Comparison of ENCODE assay signal across 20 cellular contexts in the genomic region with DNA sequence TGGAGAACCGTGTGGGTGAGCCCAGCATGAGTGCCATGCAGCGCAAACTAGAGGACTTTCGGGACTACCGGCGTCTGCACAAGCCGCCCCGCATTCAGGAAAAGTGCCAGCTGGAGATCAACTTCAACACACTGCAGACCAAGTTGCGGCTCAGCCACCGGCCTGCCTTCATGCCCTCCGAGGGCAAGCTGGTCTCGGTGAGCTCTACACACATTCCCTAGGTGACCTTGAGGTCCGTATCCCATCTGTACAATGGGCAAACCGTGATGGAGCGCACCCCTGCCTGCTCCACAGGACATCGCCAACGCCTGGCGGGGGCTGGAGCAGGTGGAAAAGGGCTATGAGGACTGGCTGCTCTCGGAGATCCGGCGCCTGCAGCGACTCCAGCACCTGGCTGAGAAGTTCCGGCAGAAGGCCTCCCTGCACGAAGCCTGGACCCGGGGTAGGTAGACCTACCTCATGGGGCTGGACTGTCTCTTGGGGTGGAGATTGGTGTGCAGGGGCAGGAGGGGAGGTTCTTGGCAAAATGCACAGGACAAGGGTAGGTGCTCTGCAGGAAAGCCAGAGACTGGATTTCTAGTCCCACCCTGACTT. TPM values are rescaled to one million over a fixed set of nuclear protein-coding genes. Genes with fewer than 3 reads are reported as not detected.
"Had no signal": no experiment of that assay in that cellular context is flagged by ENCODE, and none has a peak within 500 bp of the region (broad histone marks: within the 10 kb centered on the region; RNA-seq: fewer than 3 reads in every experiment).

No MANE protein-coding gene starts in this region.

- H3K4me3 Mint-ChIP-seq: activated CD4-positive, alpha-beta memory T cell treated with anti-CD3 and anti-CD28 coated beads for 36 hours; activated CD4-positive, alpha-beta T cell treated with anti-CD3 and anti-CD28 coated beads, Interleukin-2, amount 10 ng/mL, durations not matched to agents 7 days and 5 days; activated naive CD8-positive, alpha-beta T cell treated with anti-CD3 and anti-CD28 coated beads, Interleukin-2, amount 10 ng/mL, durations not matched to agents 7 days and 5 days; activated T-helper 17 cell treated with anti-CD3 and anti-CD28 coated beads, Interleukin-2, amount 50 U/mL, for 72 hours had no signal

- H3K4me1 Mint-ChIP-seq: activated naive CD8-positive, alpha-beta T cell treated with anti-CD3 and anti-CD28 coated beads, Interleukin-2, amount 10 ng/mL, durations not matched to agents 7 days and 5 days; activated T-helper 17 cell treated with anti-CD3 and anti-CD28 coated beads, Interleukin-2, amount 50 U/mL, for 72 hours had no signal

- H3K9me3 Mint-ChIP-seq: activated CD4-positive, alpha-beta memory T cell treated with anti-CD3 and anti-CD28 coated beads for 36 hours; activated CD4-positive, alpha-beta T cell treated with anti-CD3 and anti-CD28 coated beads, Interleukin-2, amount 10 ng/mL, durations not matched to agents 7 days and 5 days; activated naive CD8-positive, alpha-beta T cell treated with anti-CD3 and anti-CD28 coated beads, Interleukin-2, amount 10 ng/mL, durations not matched to agents 7 days and 5 days; activated T-helper 17 cell treated with anti-CD3 and anti-CD28 coated beads, Interleukin-2, amount 50 U/mL, for 72 hours had no signal

- ATAC-seq: activated T-helper 17 cell treated with anti-CD3 and anti-CD28 coated beads, Interleukin-2, amount 50 U/mL, for 72 hours had no signal

- H3K27ac ChIP-seq: adrenal gland, Peyer's patch, RWPE1 had no signal

- H3K36me3 Mint-ChIP-seq: activated CD4-positive, alpha-beta memory T cell treated with anti-CD3 and anti-CD28 coated beads for 36 hours; activated naive CD8-positive, alpha-beta T cell treated with anti-CD3 and anti-CD28 coated beads, Interleukin-2, amount 10 ng/mL, durations not matched to agents 7 days and 5 days had no signal

- H3K27ac Mint-ChIP-seq: activated CD4-positive, alpha-beta memory T cell treated with anti-CD3 and anti-CD28 coated beads for 36 hours; activated CD4-positive, alpha-beta T cell treated with anti-CD3 and anti-CD28 coated beads, Interleukin-2, amount 10 ng/mL, durations not matched to agents 7 days and 5 days; activated naive CD8-positive, alpha-beta T cell treated with anti-CD3 and anti-CD28 coated beads, Interleukin-2, amount 10 ng/mL, durations not matched to agents 7 days and 5 days; activated T-helper 17 cell treated with anti-CD3 and anti-CD28 coated beads, Interleukin-2, amount 50 U/mL, for 72 hours had no signal

- DNase-seq: activated CD4-positive, alpha-beta memory T cell treated with anti-CD3 and anti-CD28 coated beads for 36 hours; activated CD4-positive, alpha-beta T cell treated with anti-CD3 and anti-CD28 coated beads, Interleukin-2, amount 10 ng/mL, durations not matched to agents 7 days and 5 days; activated CD4-positive, CD25-positive, alpha-beta regulatory T cell; activated CD8-positive, alpha-beta memory T cell treated with anti-CD3 and anti-CD28 coated beads for 24 hours; activated gamma-delta T cell; activated naive CD4-positive, alpha-beta T cell treated with anti-CD3 and anti-CD28 coated beads, Interleukin-2, amount 50 U/mL, for 16 hours; activated naive CD8-positive, alpha-beta T cell treated with anti-CD3 and anti-CD28 coated beads, Interleukin-2, amount 10 ng/mL, durations not matched to agents 7 days and 5 days; activated T-cell treated with anti-CD3 and anti-CD28 coated beads, Interleukin-2, amount 50 U/mL, for 48 hours; adrenal gland; cerebellar nuclear complex; Kasumi-1; NCI-H1930; NCI-H510A; NK-92 treated with Interleukin-12 subunit alpha and Interleukin-12 subunit beta, amount 100 ng/mL, for 24 hours; Peyer's patch; SIG-M5; T-helper 2 cell; T1000 had no signal

RNA-seq across cellular contexts. Expression of a gene that starts 11.1 kb away (rescaled TPM):
- total RNA-seq: Peyer's patch had no signal
